ENCODE assay signal across 9 cellular contexts in genomic region chr1:229848762-229849677, GRCh38.
DNase-seq lines count a peak whose midpoint lies in the region; ATAC-seq and TF ChIP-seq lines count a peak whose summit lies in the region.
"Had no signal": no experiment of that assay in that cellular context is flagged by ENCODE, and none has a peak within 500 bp of the region (broad histone marks: within the 10 kb centered on the region; RNA-seq: fewer than 3 reads in every experiment).

No MANE protein-coding gene starts in this region.

- H3K4me1 Mint-ChIP-seq in osteocyte (ENCODE audit: unreplicated experiment): peaks cover under 1% of the 10 kb centered on the region
- H3K4me1 Mint-ChIP-seq: activated naive CD8-positive, alpha-beta T cell treated with anti-CD3 and anti-CD28 coated beads, Interleukin-2, amount 10 ng/mL, durations not matched to agents 7 days and 5 days had no signal

- H3K27ac ChIP-seq in left ventricle myocardium inferior (replicated peaks) (no peak overlapping the region), right cardiac atrium (ENCODE audit: low read length) (no peak overlapping the region)

- H3K36me3 Mint-ChIP-seq in osteocyte (ENCODE audit: unreplicated experiment): no peaks in the 10 kb centered on the region
- H3K36me3 Mint-ChIP-seq: activated naive CD8-positive, alpha-beta T cell treated with anti-CD3 and anti-CD28 coated beads, Interleukin-2, amount 10 ng/mL, durations not matched to agents 7 days and 5 days had no signal

- no peak for DNase-seq in left ventricle myocardium inferior
- no peak for DNase-seq in right cardiac atrium
- DNase-seq in NCI-H2171 (lab: John Stamatoyannopoulos, UW): peak; percentile 27
- peak; percentile 39 to 45 for DNase-seq in cardiac fibroblast (ENCODE audit: low read depth in 2 of 2)
- no peak for DNase-seq in osteocyte (ENCODE audit: extremely low spot score, unreplicated experiment)
- DNase-seq in anterior cingulate cortex (lab: John Stamatoyannopoulos, UW): no peak
- DNase-seq in left cardiac atrium: no peak
- DNase-seq: activated naive CD8-positive, alpha-beta T cell treated with anti-CD3 and anti-CD28 coated beads, Interleukin-2, amount 10 ng/mL, durations not matched to agents 7 days and 5 days had no signal

- no peak for ATAC-seq in right cardiac atrium
- ATAC-seq in GM19463 (IDR thresholded peaks at IDR 0.05; ENCODE audit: unreplicated experiment): no peak
- no peak for ATAC-seq in left cardiac atrium

- no peak overlapping the region for H3K27ac Mint-ChIP-seq in osteocyte (ENCODE audit: unreplicated experiment)
- H3K27ac Mint-ChIP-seq: activated naive CD8-positive, alpha-beta T cell treated with anti-CD3 and anti-CD28 coated beads, Interleukin-2, amount 10 ng/mL, durations not matched to agents 7 days and 5 days had no signal

- no peaks in the 10 kb centered on the region for H3K9me3 Mint-ChIP-seq in osteocyte (ENCODE audit: unreplicated experiment)
- H3K9me3 Mint-ChIP-seq: activated naive CD8-positive, alpha-beta T cell treated with anti-CD3 and anti-CD28 coated beads, Interleukin-2, amount 10 ng/mL, durations not matched to agents 7 days and 5 days had no signal

- H3K4me1 ChIP-seq in left ventricle myocardium inferior (peaks cover 15% of the 10 kb centered on the region), right cardiac atrium (ENCODE audit: control insufficient read depth, insufficient read depth, low read length) (peaks cover 4% of the 10 kb centered on the region)

- no peaks in the 10 kb centered on the region for H3K27me3 ChIP-seq in left ventricle myocardium inferior (ENCODE audit: low read depth)
- no peaks in the 10 kb centered on the region for H3K27me3 ChIP-seq in right cardiac atrium (ENCODE audit: control insufficient read depth, insufficient read depth)

- no peak overlapping the region for H3K4me3 Mint-ChIP-seq in osteocyte (ENCODE audit: unreplicated experiment)
- H3K4me3 Mint-ChIP-seq: activated naive CD8-positive, alpha-beta T cell treated with anti-CD3 and anti-CD28 coated beads, Interleukin-2, amount 10 ng/mL, durations not matched to agents 7 days and 5 days had no signal

- H3K4me3 ChIP-seq in left ventricle myocardium inferior (no peak overlapping the region), right cardiac atrium (ENCODE audit: low read length) (no peak overlapping the region), cardiac fibroblast (replicated peaks in 1 of 2; ENCODE audit: low read depth in 2 of 2, low read length in 2 of 2) (no peak overlapping the region)

- H3K9me3 ChIP-seq in left ventricle myocardium inferior (replicated peaks) (no peaks in the 10 kb centered on the region), right cardiac atrium (ENCODE audit: control insufficient read depth, low read length) (no peaks in the 10 kb centered on the region)

- H3K36me3 ChIP-seq in left ventricle myocardium inferior: no peaks in the 10 kb centered on the region

- intact Hi-C loops in left ventricle myocardium inferior (cut with micrococcal nuclease) (no loop called here), right cardiac atrium (cut with DNase I) (loop anchor here in 1 of 4 donors (10.0 kb wide), 1 partner anchor 456 kb away; no protein-coding TSS in a partner anchor), left cardiac atrium (cut with DNase I) (no loop called here)

- WGBS in right cardiac atrium: 75% methylated on average over 9 of the region's 9 CpGs

- peaks cover 26% of the 10 kb centered on the region for H3K27me3 Mint-ChIP-seq in osteocyte (ENCODE audit: unreplicated experiment)

- peak; percentile 50 for TF ChIP-seq CTCF in left ventricle myocardium inferior (IDR thresholded peaks at IDR 0.05; ENCODE audit: borderline replicate concordance)
- TF ChIP-seq CTCF in cardiac fibroblast (IDR thresholded peaks at IDR 0.05; ENCODE audit: low read depth, low read length): peak; percentile 48
- TF ChIP-seq CTCF in osteocyte (IDR thresholded peaks at IDR 0.05): peak; percentile 51

Comparison
In these comparisons a context has a peak if more than half of its experiments do, and no peak if none do; other contexts are left out.
1. DNase-seq: peak in NCI-H2171 (single experiment) and cardiac fibroblast (2 of 2); none in left ventricle myocardium inferior (single experiment), right cardiac atrium (0 of 3), osteocyte (single experiment), anterior cingulate cortex (0 of 58) and left cardiac atrium (single experiment).
2. Peak in every context shown above with its lines, with median percentiles within 50 percentile points of each other: CTCF ChIP-seq.